In the genomic region with DNA sequence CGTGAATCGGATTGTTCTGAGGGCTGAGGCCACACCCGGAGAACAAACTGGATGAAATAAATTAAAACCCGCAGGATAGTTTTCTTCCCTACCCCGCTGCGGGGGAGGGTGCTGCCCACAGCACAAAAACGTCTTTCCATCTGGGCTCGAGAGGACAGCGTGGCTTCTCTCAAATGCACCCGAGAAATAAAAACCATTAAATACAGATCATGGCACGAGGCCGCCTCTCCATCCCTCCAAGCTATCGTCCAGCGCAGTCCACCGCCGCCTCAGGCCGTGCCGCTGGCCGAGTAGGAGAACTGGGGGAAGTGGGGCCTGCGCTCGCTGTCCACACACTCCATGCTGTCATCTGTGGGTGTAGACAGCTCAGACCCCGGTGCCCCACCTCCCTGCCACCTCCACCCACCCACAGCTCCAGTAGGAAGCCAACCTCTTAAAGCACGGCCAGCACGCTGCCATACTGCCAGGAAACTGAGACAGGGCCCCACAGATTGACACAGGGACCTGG, we compare ENCODE assay signal across 16 cellular contexts. TPM values are rescaled to one million over a fixed set of nuclear protein-coding genes. Genes with fewer than 3 reads are reported as not detected.
A peak's percentile ranks its signal among the peaks of the same experiment; 100 is the strongest.
DNase-seq lines count a peak whose midpoint lies in the region; ATAC-seq and TF ChIP-seq lines count a peak whose summit lies in the region.
"Had no signal": no experiment of that assay in that cellular context is flagged by ENCODE, and none has a peak within 500 bp of the region (broad histone marks: within the 10 kb centered on the region; RNA-seq: fewer than 3 reads in every experiment).

No MANE protein-coding gene starts in this region.

- no peaks in the 10 kb centered on the region for H3K9me3 Mint-ChIP-seq in CD4-positive, alpha-beta memory T cell
- H3K9me3 Mint-ChIP-seq in Calu3 (ENCODE audit: low read depth, unreplicated experiment): no peaks in the 10 kb centered on the region
- H3K9me3 Mint-ChIP-seq: CD8-positive, alpha-beta T cell had no signal

- H3K9me3 ChIP-seq in CD4-positive, alpha-beta memory T cell (ENCODE audit: control insufficient read depth in 1 of 2, low read length in 2 of 2): no peaks in the 10 kb centered on the region
- H3K9me3 ChIP-seq in osteoblast (ENCODE audit: low read depth, low read length): no peaks in the 10 kb centered on the region
- H3K9me3 ChIP-seq: HAP-1 had no signal

- H4K20me1 ChIP-seq in osteoblast (ENCODE audit: insufficient read depth, low read length): peaks cover 8% of the 10 kb centered on the region

- H3K27me3 Mint-ChIP-seq in CD4-positive, alpha-beta memory T cell: no peaks in the 10 kb centered on the region
- no peaks in the 10 kb centered on the region for H3K27me3 Mint-ChIP-seq in Calu3 (ENCODE audit: unreplicated experiment)
- H3K27me3 Mint-ChIP-seq: B cell had no signal

- no peak overlapping the region for H3K4me3 ChIP-seq in CD4-positive, alpha-beta memory T cell (ENCODE audit: low read length in 2 of 2)
- H3K4me3 ChIP-seq in dorsolateral prefrontal cortex (no peak overlapping the region), osteoblast (ENCODE audit: insufficient read depth, low read length) (no peak overlapping the region)
- H3K4me3 ChIP-seq: HAP-1 had no signal

- no peak overlapping the region for H2AFZ ChIP-seq in osteoblast (ENCODE audit: low read length)

- H3K27me3 ChIP-seq in CD4-positive, alpha-beta memory T cell (ENCODE audit: insufficient read depth, low read length): no peaks in the 10 kb centered on the region
- H3K27me3 ChIP-seq in dorsolateral prefrontal cortex (no peaks in the 10 kb centered on the region), osteoblast (ENCODE audit: insufficient read depth, low read length) (no peaks in the 10 kb centered on the region)

- H3K36me3 ChIP-seq in CD4-positive, alpha-beta memory T cell (ENCODE audit: insufficient read depth, low read length): peaks cover 13% of the 10 kb centered on the region
- H3K36me3 ChIP-seq in osteoblast (ENCODE audit: insufficient read depth, low read length): peaks cover 29% of the 10 kb centered on the region

- BruUV-seq in Calu3 (replicated peaks; lab: Mats Ljungman, UMichigan): no TSS peak

- H3K4me1 Mint-ChIP-seq in CD4-positive, alpha-beta memory T cell: peaks cover 0 to 4% (median under 1%) of the 10 kb centered on the region in 4 donors
- H3K4me1 Mint-ChIP-seq in Calu3 (ENCODE audit: low read depth, unreplicated experiment): no peaks in the 10 kb centered on the region

- TF ChIP-seq CTCF in RWPE1 (conservative IDR thresholded peaks at IDR 0.05; ENCODE audit: low read depth) (no peak), dorsolateral prefrontal cortex (IDR thresholded peaks at IDR 0.05 in 54 of 56, conservative IDR thresholded peaks at IDR 0.05 in 2 of 56; ENCODE audit: low read depth in 1 of 56, partially characterized antibody in 56 of 56) (no peak), osteoblast (IDR thresholded peaks at IDR 0.05; ENCODE audit: extremely low read depth, low read depth, low read length) (no peak), Calu3 (IDR thresholded peaks at IDR 0.05; ENCODE audit: unreplicated experiment) (no peak)

- CTCF ChIA-PET in CD4-positive, alpha-beta memory T cell (lab: Charles Lee; ENCODE audit: partially characterized antibody): interaction anchor here (2.3 to 10.5 kb wide), 2 partner anchors 57 to 101 kb away, joined by 12 to 144 read pairs; no protein-coding TSS in a partner anchor
- CTCF ChIA-PET in RWPE1 (lab: Yijun Ruan, JAX): interaction anchor here (0.6 to 2.2 kb wide), 3 partner anchors 56 to 69 kb away, joined by 3 to 25 read pairs (median 4); no protein-coding TSS in a partner anchor
- CTCF ChIA-PET in Calu3 (lab: Charles Lee): interaction anchor here (1.1 kb wide), 1 partner anchor 50 kb away, joined by 6 read pairs; no protein-coding TSS in a partner anchor

- peak overlapping the region in 4 of 7 donors; percentile 22 to 48 (median 36) for H3K27ac Mint-ChIP-seq in CD4-positive, alpha-beta memory T cell
- H3K27ac Mint-ChIP-seq in Calu3 (ENCODE audit: unreplicated experiment): no peak overlapping the region
- H3K27ac Mint-ChIP-seq: B cell; CD8-positive, alpha-beta T cell had no signal

- no peak for DNase-seq in CD4-positive, alpha-beta memory T cell
- DNase-seq in RWPE1 (ENCODE audit: low spot score) (no peak), dorsolateral prefrontal cortex (no peak), osteoblast (ENCODE audit: insufficient read length, low spot score, missing footprints) (peak; percentile 39), Calu3 (no peak)
- DNase-seq in stimulated activated naive CD8-positive, alpha-beta T cell treated with anti-CD3 and anti-CD28 coated beads, Interleukin-15, Interleukin-2, amounts not matched to agents 100 U/mL and 50 U/mL, for 24 hours: no peak
- DNase-seq: CD8-positive, alpha-beta T cell; DMS79 treated with DMSO at 0.1 percent for 48 hours; NCI-H1092; NCI-H146; NCI-H2081; NCI-H510A treated with DMSO at 0.1 percent for 48 hours had no signal

- no peaks in the 10 kb centered on the region for H3K79me2 ChIP-seq in osteoblast (ENCODE audit: insufficient read depth, low read length)

- peaks cover 14 to 19% of the 10 kb centered on the region in 2 donors for H3K36me3 Mint-ChIP-seq in CD4-positive, alpha-beta memory T cell
- peaks cover 35% of the 10 kb centered on the region for H3K36me3 Mint-ChIP-seq in Calu3 (ENCODE audit: insufficient read depth, unreplicated experiment)

- H3K27ac ChIP-seq in CD4-positive, alpha-beta memory T cell (ENCODE audit: low read depth, low read length): no peak overlapping the region
- H3K27ac ChIP-seq in RWPE1 (peak overlapping the region; percentile 65), dorsolateral prefrontal cortex (peak overlapping the region in 36 of 59 donors; percentile 0 to 87 (median 40)), osteoblast (ENCODE audit: low read depth, low read length) (no peak overlapping the region)

- H3K4me2 ChIP-seq in osteoblast (ENCODE audit: insufficient read depth, low read length): no peak overlapping the region

- H3K4me1 ChIP-seq in CD4-positive, alpha-beta memory T cell (ENCODE audit: insufficient read depth, low read length): peaks cover 3% of the 10 kb centered on the region
- no peaks in the 10 kb centered on the region for H3K4me1 ChIP-seq in osteoblast (ENCODE audit: insufficient read depth, low read length)

- H3K4me3 Mint-ChIP-seq in CD4-positive, alpha-beta memory T cell: no peak overlapping the region
- H3K4me3 Mint-ChIP-seq in Calu3 (ENCODE audit: low read depth, unreplicated experiment): no peak overlapping the region
- H3K4me3 Mint-ChIP-seq: B cell; CD8-positive, alpha-beta T cell had no signal

- no peak for ATAC-seq in HG03135 (IDR thresholded peaks at IDR 0.05; ENCODE audit: unreplicated experiment)
- no peak for ATAC-seq in stimulated activated naive CD8-positive, alpha-beta T cell treated with anti-CD3 and anti-CD28 coated beads, Interleukin-15, Interleukin-2, amounts not matched to agents 100 U/mL and 50 U/mL, for 24 hours
- ATAC-seq: CD8-positive, alpha-beta T cell; Right ventricle myocardium inferior had no signal

- POLR2A ChIA-PET in CD4-positive, alpha-beta memory T cell (lab: Charles Lee; ENCODE audit: partially characterized antibody): interaction anchor here (0.9 to 1.8 kb wide), 4 partner anchors 15 to 56 kb away, joined by 3 to 7 read pairs (median 3); no protein-coding TSS in a partner anchor
- POLR2A ChIA-PET in RWPE1 (lab: Yijun Ruan, JAX; ENCODE audit: low non-redundant PET): no interaction called here

- intact Hi-C loops in CD4-positive, alpha-beta memory T cell (cut with micrococcal nuclease): no loop called here
- intact Hi-C loops in dorsolateral prefrontal cortex (cut with DNase I): loop anchor here in 1 of 2 donors (5.0 to 10.0 kb wide), 2 partner anchors 102 to 275 kb away; no protein-coding TSS in a partner anchor
- intact Hi-C loops in Calu3 (cut with micrococcal nuclease; ENCODE audit: unreplicated experiment): no loop called here

RNA-seq across cellular contexts. Expression of gene SIVA1, which starts 17.2 kb away (rescaled TPM):
- 10 to 100 TPM; 69.3 to 80.2 TPM for total RNA-seq in CD4-positive, alpha-beta memory T cell
- polyA plus RNA-seq in CD4-positive, alpha-beta memory T cell: 100 to 1,000 TPM; 208 to 266 TPM
- total RNA-seq in dorsolateral prefrontal cortex (10 to 100 TPM; 23.3 to 52.5 (median 36.1) TPM), osteoblast (57.2 and 62.2 TPM in 2 replicates), Calu3 (2022) (72.3 and 73.3 TPM in 2 replicates)

RNA-seq across cellular contexts. Expression of gene AKT1, which starts 25.4 kb away (rescaled TPM):
- 10 to 100 TPM; 88.7 to 90.5 TPM for total RNA-seq in CD4-positive, alpha-beta memory T cell
- polyA plus RNA-seq in CD4-positive, alpha-beta memory T cell: 10 to 100 TPM in 1 of 2 donors, 1 to 10 TPM in 1; 5.3 to 23.5 TPM
- total RNA-seq in dorsolateral prefrontal cortex (100 to 1,000 TPM in 5 of 120 experiments, 10 to 100 TPM in 115; 63.1 to 111 (median 79.7) TPM), osteoblast (156 and 188 TPM in 2 replicates), Calu3 (2022) (118 and 120 TPM in 2 replicates)

RNA-seq across cellular contexts. Expression of gene ZBTB42, which starts 30.8 kb away (rescaled TPM):
- 10 to 100 TPM; 11.6 to 12.3 TPM for total RNA-seq in CD4-positive, alpha-beta memory T cell
- 1 to 10 TPM; 2.0 to 2.1 TPM for polyA plus RNA-seq in CD4-positive, alpha-beta memory T cell
- total RNA-seq in dorsolateral prefrontal cortex: 1 to 10 TPM in 49 of 120 experiments, under 1 TPM in 71; 0.32 to 3.2 (median 0.91) TPM
- 2.9 TPM in 2 replicates for total RNA-seq in osteoblast
- total RNA-seq in Calu3 (2022): 11.8 and 13.9 TPM in 2 replicates

RNA-seq across cellular contexts. Expression of gene ADSS1, which starts 46.1 kb away (rescaled TPM):
- 1 to 10 TPM; 1.5 TPM for total RNA-seq in CD4-positive, alpha-beta memory T cell
- 1 to 10 TPM in 1 of 2 donors, under 1 TPM in 1; 0.16 to 1.8 TPM for polyA plus RNA-seq in CD4-positive, alpha-beta memory T cell
- total RNA-seq in dorsolateral prefrontal cortex (10 to 100 TPM in 62 of 120 experiments, 1 to 10 TPM in 58; 4.2 to 28.9 (median 10.3) TPM), osteoblast (2.1 and 4.3 TPM in 2 replicates), Calu3 (2022) (8.6 and 10.0 TPM in 2 replicates)

Comparison
In these comparisons a context has a peak if more than half of its experiments do, and no peak if none do; other contexts are left out.
1. H3K27ac ChIP-seq: peak in RWPE1 (single experiment) and dorsolateral prefrontal cortex (36 of 59); none in CD4-positive, alpha-beta memory T cell (single experiment) and osteoblast (single experiment).